Comparison of ENCODE assay signal across 8 cellular contexts in genomic region chr7:149284343-149284742, GRCh38. TPM values are rescaled to one million over a fixed set of nuclear protein-coding genes. Genes with fewer than 3 reads are reported as not detected.
A peak's percentile ranks its signal among the peaks of the same experiment; 100 is the strongest.
DNase-seq lines count a peak whose midpoint lies in the region; ATAC-seq and TF ChIP-seq lines count a peak whose summit lies in the region.

No MANE protein-coding gene starts in this region.

- H3K4me2 ChIP-seq in GM23338 = peak overlapping the region; percentile 97

- H3K9me3 Mint-ChIP-seq in GM23338 = no peaks in the 10 kb centered on the region; the same call in 2 of the 3 replicates

- POLR2A ChIA-PET in RWPE1 (lab: Yijun Ruan, JAX; ENCODE audit: low non-redundant PET) = no interaction called here

- H3F3A ChIP-seq in GM23338 (replicated peaks; ENCODE audit: low read depth) = 0 out of 2 replicates have a peak, but pooled peaks cover 10% of the 10 kb centered on the region

- H3K9me2 ChIP-seq in GM23338 (ENCODE audit: insufficient read depth) = no peaks in the 10 kb centered on the region

- H3K27ac Mint-ChIP-seq in GM23338 = no peak overlapping the region

- DNase-seq in GM23338 (ENCODE audit: low spot score) (peak; percentile 35), RWPE1 (ENCODE audit: low spot score) (no peak), coronary artery (ENCODE audit: low spot score) (peak; percentile 68), GDM1 (lab: John Stamatoyannopoulos, UW) (no peak), foreskin melanocyte (no peak), left ventricle myocardium superior (no peak), dedifferentiated amniotic fluid mesenchymal stem cell (ENCODE audit: extremely low spot score) (no peak)
- DNase-seq in stimulated activated CD4-positive, alpha-beta T cell treated with anti-CD3 and anti-CD28 coated beads, Interleukin-1b, Interleukin-23, amount 100 ng/mL, for 48 hours = peak; percentile 32

- no peaks in the 10 kb centered on the region for H3K79me2 ChIP-seq in GM23338 (replicated peaks; ENCODE audit: insufficient read depth)

- CTCF ChIA-PET in RWPE1 (lab: Yijun Ruan, JAX) = interaction anchor here (0.6 kb wide), 1 partner anchor 175 kb away, joined by 3 read pairs; no protein-coding TSS in a partner anchor

- H3K4me3 Mint-ChIP-seq in GM23338 = peak overlapping the region; percentile 91

- peak overlapping the region; percentile 80; the same call in 1 of the 2 replicates for H2AFZ ChIP-seq in GM23338

- H3K27me3 Mint-ChIP-seq in GM23338 (ENCODE audit: insufficient read depth, low read depth, poor library complexity) = peaks cover 9% of the 10 kb centered on the region

- intact Hi-C loops in left ventricle myocardium superior (cut with micrococcal nuclease) = no loop called here

- ATAC-seq in GM23338 (no peak), left ventricle myocardium superior (no peak)

- H3K4me1 ChIP-seq in GM23338 (ENCODE audit: insufficient read depth) = peaks cover 3% of the 10 kb centered on the region

- H3K4me3 ChIP-seq in GM23338 = peak overlapping the region; percentile 87
- H3K4me3 ChIP-seq in coronary artery = no peak overlapping the region

- peaks cover 5% of the 10 kb centered on the region; the same call in 1 of the 2 replicates for H3K27me3 ChIP-seq in GM23338 (ENCODE audit: insufficient read depth)

- H3K4me1 Mint-ChIP-seq in GM23338 = peaks cover 28% of the 10 kb centered on the region

- no peaks in the 10 kb centered on the region for H4K20me1 ChIP-seq in GM23338 (replicated peaks; ENCODE audit: insufficient read depth)

- H3K36me3 Mint-ChIP-seq in GM23338 (ENCODE audit: low read depth) = peaks cover 16% of the 10 kb centered on the region

- H3K36me3 ChIP-seq in GM23338 (ENCODE audit: insufficient read depth) = no peaks in the 10 kb centered on the region

- H3K27ac ChIP-seq in GM23338 (ENCODE audit: low read depth) = no peak overlapping the region
- H3K27ac ChIP-seq in RWPE1 = peak overlapping the region; percentile 25
- no peak overlapping the region for H3K27ac ChIP-seq in coronary artery

- no peak for TF ChIP-seq CTCF in GM23338 (conservative IDR thresholded peaks at IDR 0.05; ENCODE audit: low read depth in 2 of 2)
- TF ChIP-seq CTCF in RWPE1 (conservative IDR thresholded peaks at IDR 0.05; ENCODE audit: low read depth) = no peak
- TF ChIP-seq CTCF in coronary artery (IDR thresholded peaks at IDR 0.05) = no peak

TF ChIP-seq in GM23338, 12 proteins besides CTCF, POLR2A, EP300 and RAD21 (continues in another document):
- TF ChIP-seq ZNF331 (CRISPR knock-in tag; IDR thresholded peaks at IDR 0.05; ENCODE audit: low read depth) (no peak), NANOG (IDR thresholded peaks at IDR 0.05; ENCODE audit: borderline replicate concordance) (no peak), POLR2AphosphoS5 (IDR thresholded peaks at IDR 0.05; ENCODE audit: low read depth) (no peak), ZNF114 (CRISPR knock-in tag; IDR thresholded peaks at IDR 0.05) (no peak), REST (IDR thresholded peaks at IDR 0.05; ENCODE audit: unreplicated experiment) (no peak), ZNF462 (CRISPR knock-in tag; IDR thresholded peaks at IDR 0.05) (no peak), JUNB (IDR thresholded peaks at IDR 0.05; ENCODE audit: unreplicated experiment) (no peak), ETS1 (IDR thresholded peaks at IDR 0.05) (no peak)

RNA-seq across cellular contexts. Expression of gene ZNF783, which starts 22.3 kb away (rescaled TPM):
- 8.6 and 9.0 TPM in 2 replicates for total RNA-seq in GM23338 (2014; rRNA removed; shearing (Covaris generic))
- polyA plus RNA-seq in GM23338 (2016; fragmentation: Nextera tagmentation; extraction: Ambion mirVana) = 2.1 and 2.6 TPM in 2 replicates
- 4.8 TPM for total RNA-seq in left ventricle myocardium superior

RNA-seq across cellular contexts. Expression of gene ZNF212, which starts 44.9 kb away (rescaled TPM):
- 18.0 and 18.9 TPM in 2 replicates for total RNA-seq in GM23338 (2014; rRNA removed; shearing (Covaris generic))
- 8.9 and 10.8 TPM in 2 replicates for polyA plus RNA-seq in GM23338 (2016; fragmentation: Nextera tagmentation; extraction: Ambion mirVana)
- 5.2 TPM for total RNA-seq in left ventricle myocardium superior

Comparison
In these comparisons a context has a peak if more than half of its experiments do, and no peak if none do; other contexts are left out.
1. DNase-seq: peak in GM23338 (single experiment), coronary artery (single experiment) and stimulated activated CD4-positive, alpha-beta T cell treated with anti-CD3 and anti-CD28 coated beads, Interleukin-1b, Interleukin-23, amount 100 ng/mL, for 48 hours (single experiment); none in RWPE1 (single experiment), GDM1 (single experiment), foreskin melanocyte (single experiment), left ventricle myocardium superior (single experiment) and dedifferentiated amniotic fluid mesenchymal stem cell (single experiment).